2 cellular contexts compared by ENCODE assay signal in genomic region chr1:199808110-199808870, GRCh38.
TF ChIP-seq lines count a peak whose summit lies in the region.

No MANE protein-coding gene starts in this region.

TF ChIP-seq in A549, 52 proteins besides CTCF, POLR2A, EP300 and RAD21 (continued from another document):
- TF ChIP-seq ZC3H11A (IDR thresholded peaks at IDR 0.05), result no peak
- TF ChIP-seq EHMT2 (IDR thresholded peaks at IDR 0.05; ENCODE audit: low read depth), result no peak
- 0 out of 2 replicates have a peak, but pooled peaks have one; percentile 39 for TF ChIP-seq FOSL2 (IDR thresholded peaks at IDR 0.05)
- TF ChIP-seq FOSL2 (CRISPR knock-in tag; IDR thresholded peaks at IDR 0.05), result peak; percentile 63
- TF ChIP-seq ESRRA (IDR thresholded peaks at IDR 0.05; ENCODE audit: borderline replicate concordance, low read length), result no peak
- TF ChIP-seq TP53 (CRISPR knock-in tag; IDR thresholded peaks at IDR 0.05), result no peak
- no peak for TF ChIP-seq POLR2AphosphoS2 (conservative IDR thresholded peaks at IDR 0.05; ENCODE audit: low read length)
- TF ChIP-seq BHLHE40 (IDR thresholded peaks at IDR 0.05; ENCODE audit: low read depth, low read length), result no peak
- TF ChIP-seq PBX3 (IDR thresholded peaks at IDR 0.05), result 0 out of 2 replicates have a peak, but pooled peaks have one; percentile 63
- no peak for TF ChIP-seq HOXB13 (CRISPR knock-in tag; IDR thresholded peaks at IDR 0.05; ENCODE audit: low read depth)
- no peak for TF ChIP-seq NR3C1 (IDR thresholded peaks at IDR 0.05)
- no peak for TF ChIP-seq ZFP36 (IDR thresholded peaks at IDR 0.05; ENCODE audit: borderline replicate concordance, partially characterized antibody)
- no peak for TF ChIP-seq KDM5A (IDR thresholded peaks at IDR 0.05)
- TF ChIP-seq JUNB (IDR thresholded peaks at IDR 0.05), result peak; percentile 72; the same call in 1 of the 2 replicates
- TF ChIP-seq HEYL (CRISPR knock-in tag; IDR thresholded peaks at IDR 0.05), result no peak
- TF ChIP-seq GATA3 (IDR thresholded peaks at IDR 0.05; ENCODE audit: borderline replicate concordance), result peak; percentile 89
- no peak for TF ChIP-seq PHF8 (IDR thresholded peaks at IDR 0.05; ENCODE audit: borderline replicate concordance, low read depth)
- TF ChIP-seq ZSCAN20 (CRISPR knock-in tag; IDR thresholded peaks at IDR 0.05), result no peak
- TF ChIP-seq CEBPB (IDR thresholded peaks at IDR 0.05), result peak; percentile 49 to 62; a peak in 2 of 4 replicates
- no peak for TF ChIP-seq EHF (CRISPR knock-in tag; IDR thresholded peaks at IDR 0.05)
- no peak for TF ChIP-seq HOXA7 (CRISPR knock-in tag; IDR thresholded peaks at IDR 0.05)

TF ChIP-seq in HepG2, 621 proteins besides CTCF, POLR2A, EP300 and RAD21 (continued from another document):
- TF ChIP-seq ZNF704 (CRISPR knock-in tag; IDR thresholded peaks at IDR 0.05; ENCODE audit: borderline replicate concordance), result no peak
- no peak for TF ChIP-seq ZNF318 (CRISPR knock-in tag; IDR thresholded peaks at IDR 0.05)
- TF ChIP-seq BCLAF1 (IDR thresholded peaks at IDR 0.05), result no peak
- TF ChIP-seq PRDM4 (CRISPR knock-in tag; IDR thresholded peaks at IDR 0.05; ENCODE audit: borderline replicate concordance), result no peak
- no peak for TF ChIP-seq SRSF1 (optimal IDR thresholded peaks at IDR 0.05; ENCODE audit: low read depth, low read length)
- no peak for TF ChIP-seq ZNF205 (CRISPR knock-in tag; IDR thresholded peaks at IDR 0.05)
- no peak for TF ChIP-seq HES4 (CRISPR knock-in tag; IDR thresholded peaks at IDR 0.05; ENCODE audit: borderline replicate concordance)
- TF ChIP-seq NFE2L1 (CRISPR knock-in tag; IDR thresholded peaks at IDR 0.05; ENCODE audit: borderline replicate concordance), result no peak
- no peak for TF ChIP-seq XBP1 (CRISPR knock-in tag; IDR thresholded peaks at IDR 0.05)
- TF ChIP-seq ZKSCAN5 (CRISPR knock-in tag; IDR thresholded peaks at IDR 0.05), result no peak
- no peak for TF ChIP-seq CHCHD3 (CRISPR knock-in tag; IDR thresholded peaks at IDR 0.05)
